Comparison of ENCODE assay signal across 9 cellular contexts in the genomic region with DNA sequence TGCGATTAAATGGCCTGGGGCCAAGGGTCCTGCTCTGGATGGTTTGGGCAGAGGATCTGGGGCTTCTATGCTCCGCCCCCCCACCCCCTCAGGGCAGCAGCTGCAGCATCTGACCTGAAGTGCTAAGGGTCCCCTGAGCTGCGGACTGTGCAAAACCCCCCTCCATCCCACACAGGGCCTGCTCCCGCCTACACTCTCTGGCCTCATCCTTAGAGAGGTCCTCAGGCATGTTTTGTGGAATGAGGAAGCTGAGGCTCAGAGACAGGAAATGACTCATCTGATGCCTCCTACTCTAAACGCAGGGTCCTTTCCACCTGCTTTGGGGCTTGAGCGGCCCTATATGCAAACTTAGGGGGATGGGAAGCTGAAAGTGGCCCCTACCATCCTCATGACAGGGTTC. TPM values are rescaled to one million over a fixed set of nuclear protein-coding genes. Genes with fewer than 3 reads are reported as not detected.
DNase-seq lines count a peak whose midpoint lies in the region; ATAC-seq and TF ChIP-seq lines count a peak whose summit lies in the region.
"Had no signal": no experiment of that assay in that cellular context is flagged by ENCODE, and none has a peak within 500 bp of the region (broad histone marks: within the 10 kb centered on the region; RNA-seq: fewer than 3 reads in every experiment).

No MANE protein-coding gene starts in this region.

- no peak overlapping the region for H3K4me3 Mint-ChIP-seq in progenitor cell of endocrine pancreas (ENCODE audit: low read depth)

- TF ChIP-seq CTCF in GM20000 (IDR thresholded peaks at IDR 0.05; ENCODE audit: extremely low read depth, missing control alignments) (no peak), heart right ventricle (IDR thresholded peaks at IDR 0.05) (no peak), progenitor cell of endocrine pancreas (IDR thresholded peaks at IDR 0.05; ENCODE audit: unreplicated experiment) (no peak)

- peaks cover 0 to 22% (median 0%) of the 10 kb centered on the region in 9 donors for H3K4me1 ChIP-seq in heart right ventricle

- H3K9me3 Mint-ChIP-seq in progenitor cell of endocrine pancreas (ENCODE audit: low read depth) = no peaks in the 10 kb centered on the region

- H3K27ac ChIP-seq in heart right ventricle = no peak overlapping the region
- H3K27ac ChIP-seq: parathyroid adenoma had no signal

- H3K36me3 Mint-ChIP-seq in progenitor cell of endocrine pancreas (ENCODE audit: insufficient read depth) = no peaks in the 10 kb centered on the region

- no peaks in the 10 kb centered on the region for H3K4me1 Mint-ChIP-seq in progenitor cell of endocrine pancreas (ENCODE audit: low read depth)

- H3K27ac Mint-ChIP-seq in progenitor cell of endocrine pancreas = no peak overlapping the region

- H3K27me3 Mint-ChIP-seq in progenitor cell of endocrine pancreas = peaks cover 3% of the 10 kb centered on the region

- DNase-seq in GM04504 (ENCODE audit: low read depth) (peak; percentile 29), GM20000 (ENCODE audit: low spot score) (peak; percentile 76), SKM-1 (lab: John Stamatoyannopoulos, UW; ENCODE audit: unreplicated experiment) (peak; percentile 50), heart right ventricle (no peak), NCI-H146 treated with DMSO at 0.1 percent for 48 hours (lab: John Stamatoyannopoulos, UW; ENCODE audit: unreplicated experiment) (no peak), progenitor cell of endocrine pancreas (ENCODE audit: low spot score, unreplicated experiment) (no peak)
- DNase-seq in stimulated activated CD4-positive, alpha-beta T cell treated with anti-CD3 and anti-CD28 coated beads, Interleukin-12 subunit alpha, Interleukin-12 subunit beta, amount 100 ng/mL, for 4 hours = no peak

- intact Hi-C loops in heart right ventricle (cut with DNase I) = no loop called here

- ATAC-seq in HG03442 (IDR thresholded peaks at IDR 0.05; ENCODE audit: unreplicated experiment) (peak; percentile 91), heart right ventricle (peak in 7 of 8 donors; percentile 52 to 80 (median 73))

- WGBS in heart right ventricle, 2 donors = 46 to 48% methylated on average over 6 of the region's 6 CpGs

- H3K36me3 ChIP-seq in heart right ventricle = no peaks in the 10 kb centered on the region

- no peaks in the 10 kb centered on the region for H3K9me3 ChIP-seq in heart right ventricle

- H3K4me3 ChIP-seq in heart right ventricle = no peak overlapping the region

- no peaks in the 10 kb centered on the region for H3K27me3 ChIP-seq in heart right ventricle

RNA-seq across cellular contexts. Expression of a gene that starts 59.5 kb away (rescaled TPM):
- total RNA-seq in heart right ventricle (100 to 1,000 TPM in 1 of 10 donors, 10 to 100 TPM in 9; 26.4 to 122 (median 62.5) TPM), progenitor cell of endocrine pancreas (56.4 and 58.2 TPM in 2 replicates)
- polyA plus RNA-seq in heart right ventricle = 10 to 100 TPM; 54.6 to 68.1 TPM

Comparison
In these comparisons a context has a peak if more than half of its experiments do, and no peak if none do; other contexts are left out.
1. DNase-seq: peak in GM04504 (single experiment), GM20000 (single experiment) and SKM-1 (single experiment); none in heart right ventricle (0 of 2), NCI-H146 treated with DMSO at 0.1 percent for 48 hours (single experiment), progenitor cell of endocrine pancreas (single experiment) and stimulated activated CD4-positive, alpha-beta T cell treated with anti-CD3 and anti-CD28 coated beads, Interleukin-12 subunit alpha, Interleukin-12 subunit beta, amount 100 ng/mL, for 4 hours (single experiment).